Comparison of ENCODE assay signal across 8 cellular contexts in the genomic region with DNA sequence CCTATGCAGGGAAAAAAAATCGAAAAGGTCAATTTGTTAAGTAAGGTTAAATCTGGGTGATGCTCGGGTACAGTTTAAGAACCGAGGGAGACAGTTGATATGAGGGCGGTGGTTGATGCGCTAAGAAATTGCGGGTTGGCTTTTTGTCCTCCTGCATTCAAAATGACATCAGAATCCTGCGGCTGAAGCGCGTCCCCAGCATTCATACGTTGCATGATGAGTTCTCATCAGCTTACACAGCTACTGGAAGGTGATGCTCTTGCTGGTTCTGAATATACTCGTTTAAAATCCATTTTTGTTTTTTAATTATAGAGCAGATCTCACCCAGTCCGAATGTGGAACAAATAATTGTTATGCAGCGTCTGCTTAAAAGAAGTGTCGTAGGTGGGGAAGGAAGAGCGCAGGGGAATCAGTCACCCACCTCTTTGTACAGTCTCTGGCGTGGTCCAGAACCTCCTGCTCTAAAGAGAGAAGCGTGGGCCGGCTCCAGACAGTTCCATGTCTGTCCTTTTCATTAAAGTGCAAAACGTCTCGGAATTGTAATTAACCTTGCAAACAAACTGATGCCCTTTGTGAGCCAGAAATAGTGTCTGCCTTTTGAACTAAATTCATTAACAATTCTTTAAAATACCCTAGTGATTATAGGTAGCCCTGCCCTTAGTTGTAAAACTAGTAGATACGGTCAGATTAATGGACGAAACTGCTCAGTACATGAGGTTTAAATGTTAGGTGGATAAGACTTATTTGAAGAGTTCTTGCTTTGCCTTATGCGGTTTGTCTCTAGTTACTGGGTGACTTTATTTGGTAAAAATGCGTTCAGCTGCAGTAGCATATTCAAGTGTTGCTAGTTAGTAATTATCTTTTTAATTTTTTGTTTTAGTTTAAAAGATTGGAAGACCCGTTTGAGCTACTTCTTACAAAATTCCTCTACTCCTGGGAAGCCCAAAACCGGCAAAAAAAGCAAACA. TPM values are rescaled to one million over a fixed set of nuclear protein-coding genes. Genes with fewer than 3 reads are reported as not detected.
DNase-seq lines count a peak whose midpoint lies in the region; ATAC-seq and TF ChIP-seq lines count a peak whose summit lies in the region.

No MANE protein-coding gene starts in this region.

- H3K4ac ChIP-seq in neuronal stem cell (ENCODE audit: low read length), result no peak overlapping the region

- no peak overlapping the region for H4K91ac ChIP-seq in neuronal stem cell (ENCODE audit: low read depth, low read length, poor library complexity)

- no peak overlapping the region for H3K18ac ChIP-seq in neuronal stem cell (ENCODE audit: low read length)

- H3K27me3 ChIP-seq in BE2C (no peaks in the 10 kb centered on the region), NT2/D1 (ENCODE audit: insufficient read depth, insufficient read length) (no peaks in the 10 kb centered on the region), neuronal stem cell (ENCODE audit: control insufficient read depth in 3 of 3, insufficient read depth in 3 of 3, low read depth in 1 of 3, low read length in 3 of 3) (peaks cover 0 to 3% (median 0%) of the 10 kb centered on the region in 3 experiments), upper lobe of right lung (no peaks in the 10 kb centered on the region)

- no peaks in the 10 kb centered on the region for H3K4me1 ChIP-seq in BE2C
- H3K4me1 ChIP-seq in NT2/D1 (ENCODE audit: insufficient read depth, insufficient read length), result no peaks in the 10 kb centered on the region
- H3K4me1 ChIP-seq in neuronal stem cell (ENCODE audit: control insufficient read depth in 2 of 2, insufficient read depth in 1 of 2, low read depth in 1 of 2, low read length in 2 of 2), result peaks cover 1 to 2% of the 10 kb centered on the region in 2 donors
- peaks cover 13% of the 10 kb centered on the region for H3K4me1 ChIP-seq in upper lobe of right lung

- DNase-seq in BE2C (peak; percentile 46), NT2/D1 (ENCODE audit: low read depth, low spot score) (no peak), foreskin fibroblast (peak; percentile 47 to 77), neuronal stem cell (ENCODE audit: low spot score) (peak; percentile 8), upper lobe of right lung (no peak)
- DNase-seq in activated effector memory CD4-positive, alpha-beta T cell treated with Interleukin-2 at 50 U/mL for 16 hours, result peak; percentile 32

- H4K8ac ChIP-seq in neuronal stem cell (ENCODE audit: low read depth, low read length), result no peak overlapping the region

- H3K9me3 ChIP-seq in BE2C (no peaks in the 10 kb centered on the region), NT2/D1 (ENCODE audit: insufficient read depth, low read length) (no peaks in the 10 kb centered on the region), neuronal stem cell (replicated peaks in 1 of 2; ENCODE audit: control insufficient read depth in 2 of 2, insufficient read depth in 1 of 2, low read depth in 1 of 2, low read length in 2 of 2) (no peaks in the 10 kb centered on the region), upper lobe of right lung (no peaks in the 10 kb centered on the region)

- H3K36me3 ChIP-seq in BE2C (peaks cover 10% of the 10 kb centered on the region), NT2/D1 (ENCODE audit: insufficient read depth, insufficient read length, low read length) (peaks cover 27% of the 10 kb centered on the region), neuronal stem cell (replicated peaks in 1 of 2; ENCODE audit: control insufficient read depth in 2 of 2, insufficient read depth in 2 of 2, low read length in 2 of 2) (peaks cover 0 to 19% of the 10 kb centered on the region in 2 donors), upper lobe of right lung (peaks cover 11% of the 10 kb centered on the region)

- peak; percentile 2 for ATAC-seq in HG02571 (IDR thresholded peaks at IDR 0.05; ENCODE audit: unreplicated experiment)
- no peak for ATAC-seq in upper lobe of right lung
- ATAC-seq in HG03342 (IDR thresholded peaks at IDR 0.05; ENCODE audit: unreplicated experiment), result no peak

- H2BK120ac ChIP-seq in neuronal stem cell (ENCODE audit: low read depth, low read length), result no peak overlapping the region

- H3K23ac ChIP-seq in neuronal stem cell (ENCODE audit: low read depth, low read length, poor library complexity), result no peak overlapping the region

- no peaks in the 10 kb centered on the region for H3K79me1 ChIP-seq in neuronal stem cell (ENCODE audit: low read depth, low read length)

- no peak overlapping the region for H2BK12ac ChIP-seq in neuronal stem cell (ENCODE audit: low read length)

- intact Hi-C loops in upper lobe of right lung (cut with DNase I), result no loop called here

- TF ChIP-seq CTCF in BE2C (IDR thresholded peaks at IDR 0.05; ENCODE audit: low read depth, low read length) (no peak), foreskin fibroblast (IDR thresholded peaks at IDR 0.05; ENCODE audit: low read depth, low read length) (no peak), upper lobe of right lung (IDR thresholded peaks at IDR 0.05) (no peak)

- H3K4me2 ChIP-seq in neuronal stem cell (ENCODE audit: insufficient read depth, low read length, poor library complexity, severe bottlenecking), result peak overlapping the region; percentile 70

- no peak overlapping the region for H2BK15ac ChIP-seq in neuronal stem cell (ENCODE audit: low read length)

- H3K14ac ChIP-seq in neuronal stem cell (ENCODE audit: low read length), result no peak overlapping the region

- H3K9ac ChIP-seq in NT2/D1 (ENCODE audit: insufficient read length, low read depth) (peak overlapping the region; percentile 96), neuronal stem cell (ENCODE audit: low read depth, low read length, poor library complexity) (no peak overlapping the region)

- H2AFZ ChIP-seq in neuronal stem cell (ENCODE audit: low read length), result peak overlapping the region; percentile 93

- H3K4me3 ChIP-seq in BE2C (ENCODE audit: low read depth, low read length) (peak overlapping the region; percentile 71), NT2/D1 (ENCODE audit: insufficient read length, low read depth) (peak overlapping the region; percentile 97), foreskin fibroblast (ENCODE audit: low read depth in 1 of 2, low read length in 2 of 2) (peak overlapping the region; percentile 78 to 95), neuronal stem cell (ENCODE audit: low read length in 2 of 2) (peak overlapping the region; percentile 91 to 98), upper lobe of right lung (peak overlapping the region; percentile 65)

- no peak overlapping the region for H2AK5ac ChIP-seq in neuronal stem cell (ENCODE audit: low read depth, low read length)

- WGBS in neuronal stem cell (ENCODE audit: extremely low coverage in 2 of 2, insufficient read length in 2 of 2, insufficient replicate concordance in 1 of 2), 2 donors, result no CpG with 5 or more reads among the region's 26 CpGs

- no peak overlapping the region for H3K27ac ChIP-seq in neuronal stem cell (replicated peaks; ENCODE audit: low read length)
- H3K27ac ChIP-seq in upper lobe of right lung, result peak overlapping the region; percentile 89

- no peak overlapping the region for H2BK5ac ChIP-seq in neuronal stem cell (ENCODE audit: low read length)

RNA-seq across cellular contexts. Expression of gene RGS2, which starts 0.7 kb away (rescaled TPM):
- polyA plus RNA-seq in BE2C (2012; ENCODE audit: insufficient read depth, insufficient read length, low read depth), result 14.9 TPM
- 15.3 TPM for polyA plus RNA-seq in neuronal stem cell (2013, experiment 1 of 2)
- 15.3 TPM for polyA plus RNA-seq in neuronal stem cell (2013, experiment 2 of 2)
- 49.0 TPM for total RNA-seq in upper lobe of right lung

Comparison
In these comparisons a context has a peak if more than half of its experiments do, and no peak if none do; other contexts are left out.
1. DNase-seq: peak in BE2C (single experiment), activated effector memory CD4-positive, alpha-beta T cell treated with Interleukin-2 at 50 U/mL for 16 hours (single experiment), foreskin fibroblast (2 of 2) and neuronal stem cell (single experiment); none in NT2/D1 (single experiment) and upper lobe of right lung (single experiment).
2. Peak in every context shown above with its lines, with median percentiles within 50 percentile points of each other: H3K4me3 ChIP-seq.